12 cellular contexts compared by ENCODE assay signal in the genomic region with DNA sequence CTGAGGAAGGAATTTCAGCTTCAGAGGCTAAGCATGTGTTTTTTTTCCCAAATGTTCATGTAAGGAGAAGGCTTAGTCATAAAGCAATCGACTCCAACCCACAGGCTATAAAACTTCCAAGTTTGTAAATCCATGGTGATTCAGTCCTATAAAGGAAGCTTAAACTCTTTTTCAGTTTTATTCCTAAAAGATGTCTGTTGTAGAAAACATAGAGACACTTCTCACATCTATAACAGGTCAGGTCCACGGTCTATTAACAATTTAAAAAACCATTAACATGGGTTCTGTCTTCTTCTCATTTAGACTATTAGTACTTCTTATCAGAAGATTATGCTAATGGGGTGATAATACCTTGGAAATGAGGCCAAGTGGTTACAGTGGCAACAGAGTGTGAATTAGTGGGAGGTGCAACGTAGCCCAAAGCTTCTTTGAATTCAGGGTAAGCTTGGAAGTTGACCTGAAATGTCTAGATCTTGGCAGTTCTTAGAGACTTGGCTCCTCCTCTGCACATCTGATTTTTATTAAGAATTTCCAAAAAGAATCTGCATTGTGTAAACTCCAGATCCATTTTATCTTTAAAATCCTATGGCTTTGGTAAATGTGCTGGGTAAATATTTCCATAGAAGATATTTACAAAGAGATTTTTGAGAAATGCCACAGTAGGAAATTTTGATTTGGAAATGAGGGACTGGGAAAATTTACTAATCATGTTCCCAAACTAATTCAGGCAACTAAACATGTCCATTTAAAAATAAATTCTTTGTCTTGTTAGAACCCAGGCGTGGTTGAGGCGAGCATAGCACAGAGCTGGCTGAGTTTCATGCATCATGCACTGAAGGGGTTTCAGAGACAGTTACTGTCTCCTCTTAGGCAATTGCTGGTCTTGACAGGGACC.
DNase-seq lines count a peak whose midpoint lies in the region; ATAC-seq and TF ChIP-seq lines count a peak whose summit lies in the region.
"Had no signal": no experiment of that assay in that cellular context is flagged by ENCODE, and none has a peak within 500 bp of the region (broad histone marks: within the 10 kb centered on the region; RNA-seq: fewer than 3 reads in every experiment).

No MANE protein-coding gene starts in this region.

- H3K4me3 ChIP-seq in breast epithelium (no peak overlapping the region), cardiac fibroblast (replicated peaks in 1 of 2; ENCODE audit: low read depth in 2 of 2, low read length in 2 of 2) (no peak overlapping the region)

- no peaks in the 10 kb centered on the region for H3K4me1 ChIP-seq in breast epithelium

- ATAC-seq in GM21381 (IDR thresholded peaks at IDR 0.05; ENCODE audit: unreplicated experiment) (no peak), GM19324 (IDR thresholded peaks at IDR 0.05; ENCODE audit: low FRiP score, unreplicated experiment) (no peak)
- ATAC-seq: activated CD8-positive, alpha-beta T cell treated with anti-CD3 and anti-CD28 coated beads for 36 hours had no signal

- peak overlapping the region in 1 of 2 donors; percentile 86 for H3K27ac ChIP-seq in breast epithelium

- no TSS peak for BruUV-seq in MCF 10A (replicated peaks; lab: Mats Ljungman, UMichigan)

- H3K36me3 ChIP-seq in breast epithelium, result no peaks in the 10 kb centered on the region

- H3K4me1 Mint-ChIP-seq in MCF 10A (ENCODE audit: insufficient read depth, unreplicated experiment), result peaks cover 9% of the 10 kb centered on the region

- peaks cover 4% of the 10 kb centered on the region for H3K36me3 Mint-ChIP-seq in MCF 10A (ENCODE audit: insufficient read depth, unreplicated experiment)

- TF ChIP-seq POLR2A in breast epithelium (IDR thresholded peaks at IDR 0.05), result no peak

- no peaks in the 10 kb centered on the region for H3K27me3 Mint-ChIP-seq in MCF 10A (ENCODE audit: insufficient read depth, unreplicated experiment)

- no peak for TF ChIP-seq CTCF in MCF 10A (IDR thresholded peaks at IDR 0.05; ENCODE audit: unreplicated experiment)
- TF ChIP-seq CTCF in breast epithelium (IDR thresholded peaks at IDR 0.05), result no peak
- TF ChIP-seq CTCF in cardiac fibroblast (IDR thresholded peaks at IDR 0.05; ENCODE audit: low read depth, low read length), result no peak

- no peak overlapping the region for H3K4me3 Mint-ChIP-seq in MCF 10A (ENCODE audit: unreplicated experiment)
- H3K4me3 Mint-ChIP-seq: activated CD8-positive, alpha-beta T cell treated with anti-CD3 and anti-CD28 coated beads for 36 hours had no signal

- no peak overlapping the region for H3K27ac Mint-ChIP-seq in MCF 10A (ENCODE audit: low read depth, unreplicated experiment)
- H3K27ac Mint-ChIP-seq: activated CD8-positive, alpha-beta T cell treated with anti-CD3 and anti-CD28 coated beads for 36 hours had no signal

- POLR2A ChIA-PET in MCF 10A (lab: Yijun Ruan, JAX), result interaction anchor here (1.2 kb wide), 1 partner anchor 122 kb away, joined by 3 read pairs; no protein-coding TSS in a partner anchor

- CTCF ChIA-PET in MCF 10A (lab: Yijun Ruan, JAX), result interaction anchor here (0.5 to 1.0 kb wide), 2 partner anchors 150 to 1962 kb away, joined by 3 to 6 read pairs; no protein-coding TSS in a partner anchor

- no peaks in the 10 kb centered on the region for H3K9me3 ChIP-seq in breast epithelium

- no peaks in the 10 kb centered on the region for H3K27me3 ChIP-seq in breast epithelium

- intact Hi-C loops in MCF 10A (cut with micrococcal nuclease), result no loop called here
- intact Hi-C loops in breast epithelium (cut with DNase I; ENCODE audit: low total_unique reads), result no loop called here

- peak; percentile 21 for DNase-seq in MCF 10A (ENCODE audit: unreplicated experiment)
- no peak for DNase-seq in breast epithelium (ENCODE audit: low spot score in 2 of 2)
- peak; percentile 52 to 70 for DNase-seq in cardiac fibroblast (ENCODE audit: low read depth in 2 of 2)
- DNase-seq in kidney glomerular epithelial cell (lab: John Stamatoyannopoulos, UW), result peak; percentile 56
- no peak for DNase-seq in NCI-H2171 treated with DMSO at 0.1 percent for 48 hours (lab: John Stamatoyannopoulos, UW)
- DNase-seq in activated naive CD4-positive, alpha-beta T cell treated with Interleukin-2 at 50 U/mL for 16 hours, result no peak
- DNase-seq: 8988T; activated CD8-positive, alpha-beta T cell treated with anti-CD3 and anti-CD28 coated beads for 36 hours; central memory CD4-positive, alpha-beta T cell; NCI-H2081 treated with DMSO at 0.1 percent for 48 hours had no signal

- H3K9me3 Mint-ChIP-seq in MCF 10A (ENCODE audit: unreplicated experiment), result no peaks in the 10 kb centered on the region
- H3K9me3 Mint-ChIP-seq: activated CD8-positive, alpha-beta T cell treated with anti-CD3 and anti-CD28 coated beads for 36 hours had no signal

Comparison
In these comparisons a context has a peak if more than half of its experiments do, and no peak if none do; other contexts are left out.
1. DNase-seq: peak in MCF 10A (single experiment), cardiac fibroblast (2 of 2) and kidney glomerular epithelial cell (single experiment); none in breast epithelium (0 of 2), NCI-H2171 treated with DMSO at 0.1 percent for 48 hours (single experiment) and activated naive CD4-positive, alpha-beta T cell treated with Interleukin-2 at 50 U/mL for 16 hours (single experiment).